17 cellular contexts compared by ENCODE assay signal in genomic region chr9:107219486-107219853, GRCh38.
A peak's percentile ranks its signal among the peaks of the same experiment; 100 is the strongest.
DNase-seq lines count a peak whose midpoint lies in the region; ATAC-seq lines count a peak whose summit lies in the region.
"Had no signal": no experiment of that assay in that cellular context is flagged by ENCODE, and none has a peak within 500 bp of the region (broad histone marks: within the 10 kb centered on the region; RNA-seq: fewer than 3 reads in every experiment).

No MANE protein-coding gene starts in this region.

- H2BK15ac ChIP-seq in mesenchymal stem cell (ENCODE audit: low read depth, poor library complexity, severe bottlenecking), result no peak overlapping the region

- H3K23ac ChIP-seq in mesenchymal stem cell (ENCODE audit: low read length in 2 of 2), result no peak overlapping the region

- no peak overlapping the region for H2AFZ ChIP-seq in mesenchymal stem cell (ENCODE audit: low read depth, low read length)

- no peaks in the 10 kb centered on the region for H3K9me3 ChIP-seq in mesenchymal stem cell (ENCODE audit: control insufficient read depth, low read length)
- H3K9me3 ChIP-seq: prostate gland, thoracic aorta had no signal

- intact Hi-C loops in activated naive CD4-positive, alpha-beta T cell treated with anti-CD3 and anti-CD28 coated beads for 36 hours (cut with micrococcal nuclease), result no loop called here

- H2BK5ac ChIP-seq in mesenchymal stem cell (ENCODE audit: low read depth, low read length, poor library complexity, severe bottlenecking), result no peak overlapping the region

- ATAC-seq in GM18508 (IDR thresholded peaks at IDR 0.05; ENCODE audit: insufficient read depth, unreplicated experiment), result peak; percentile 39
- peak; percentile 50 for ATAC-seq in GM19463 (IDR thresholded peaks at IDR 0.05; ENCODE audit: unreplicated experiment)
- peak; percentile 60 for ATAC-seq in HG02852 (IDR thresholded peaks at IDR 0.05; ENCODE audit: unreplicated experiment)
- ATAC-seq in HG03460 (IDR thresholded peaks at IDR 0.05; ENCODE audit: unreplicated experiment), result peak; percentile 36
- ATAC-seq: naive thymus-derived CD8-positive, alpha-beta T cell had no signal

- H3K14ac ChIP-seq in mesenchymal stem cell (ENCODE audit: low read length in 2 of 2), result no peak overlapping the region

- DNase-seq in mesenchymal stem cell (no peak), HCEC 1CT (no peak), ACHN (no peak)
- no peak for DNase-seq in activated naive CD4-positive, alpha-beta T cell treated with anti-CD3 and anti-CD28 coated beads for 36 hours
- DNase-seq: activated B cell treated with CpG ODN at 0.5 μM for 24 hours; caudate nucleus; DMS 273 treated with DMSO at 0.1 percent for 48 hours; foreskin fibroblast; naive thymus-derived CD8-positive, alpha-beta T cell; NCI-H1105 treated with DMSO at 0.1 percent for 48 hours; NCI-H446 treated with DMSO at 0.1 percent for 48 hours had no signal

- H2AK5ac ChIP-seq in mesenchymal stem cell (ENCODE audit: low read length, severe bottlenecking), result no peak overlapping the region

- H3K4me1 ChIP-seq in mesenchymal stem cell (ENCODE audit: control insufficient read depth, insufficient read depth, low read depth, low read length), result peaks cover 6% of the 10 kb centered on the region
- H3K4me1 ChIP-seq: prostate gland had no signal

- H3K18ac ChIP-seq in mesenchymal stem cell (ENCODE audit: low read depth in 1 of 2, low read length in 2 of 2), result no peak overlapping the region

- in situ Hi-C loops in ACHN (cut with HindIII; ENCODE audit: low pct_ligation_motif_present, low pct_unique_long_range_greater_than_20kb, low sequenced_read_pairs), result no loop called here

- no peak overlapping the region for H2BK12ac ChIP-seq in mesenchymal stem cell (ENCODE audit: low read length in 2 of 2)

- H4K91ac ChIP-seq in mesenchymal stem cell (ENCODE audit: low read length), result no peak overlapping the region

- WGBS in mesenchymal stem cell, result 90% methylated on average over 2 of the region's 2 CpGs

- peaks cover 2% of the 10 kb centered on the region for H3K27me3 Mint-ChIP-seq in activated naive CD4-positive, alpha-beta T cell treated with anti-CD3 and anti-CD28 coated beads for 36 hours (ENCODE audit: low read depth)

- H3K36me3 ChIP-seq in mesenchymal stem cell (ENCODE audit: control insufficient read depth in 1 of 2, insufficient read depth in 2 of 2, low read depth in 1 of 2, low read length in 2 of 2), result no peaks in the 10 kb centered on the region
- H3K36me3 ChIP-seq: prostate gland, thoracic aorta had no signal

- CTCF ChIA-PET in activated naive CD4-positive, alpha-beta T cell treated with anti-CD3 and anti-CD28 coated beads for 36 hours (lab: Charles Lee), result no interaction called here

- H3K4me3 Mint-ChIP-seq in activated naive CD4-positive, alpha-beta T cell treated with anti-CD3 and anti-CD28 coated beads for 36 hours, result no peak overlapping the region
- H3K4me3 Mint-ChIP-seq: activated B cell treated with CpG ODN at 0.5 μM for 24 hours; naive thymus-derived CD8-positive, alpha-beta T cell had no signal

- no peak overlapping the region for H3K4me2 ChIP-seq in mesenchymal stem cell (ENCODE audit: low read length, poor library complexity, severe bottlenecking)

- H3K9me3 Mint-ChIP-seq in activated naive CD4-positive, alpha-beta T cell treated with anti-CD3 and anti-CD28 coated beads for 36 hours, result no peaks in the 10 kb centered on the region
- H3K9me3 Mint-ChIP-seq: activated B cell treated with CpG ODN at 0.5 μM for 24 hours had no signal

- H3K79me1 ChIP-seq in mesenchymal stem cell (replicated peaks; ENCODE audit: low read length, poor library complexity, severe bottlenecking), result no peaks in the 10 kb centered on the region

- no peaks in the 10 kb centered on the region for H3K27me3 ChIP-seq in mesenchymal stem cell (ENCODE audit: control insufficient read depth in 1 of 2, insufficient read depth in 1 of 2, low read length in 2 of 2)

- no peak overlapping the region for H3K27ac ChIP-seq in mesenchymal stem cell (ENCODE audit: low read length, poor library complexity, severe bottlenecking)
- H3K27ac ChIP-seq: prostate gland, thoracic aorta had no signal

- H3K27ac Mint-ChIP-seq in activated naive CD4-positive, alpha-beta T cell treated with anti-CD3 and anti-CD28 coated beads for 36 hours, result no peak overlapping the region
- H3K27ac Mint-ChIP-seq: activated B cell treated with CpG ODN at 0.5 μM for 24 hours; naive thymus-derived CD8-positive, alpha-beta T cell had no signal

- H3K4me3 ChIP-seq in mesenchymal stem cell (ENCODE audit: insufficient read depth in 1 of 2, low read depth in 1 of 2, low read length in 2 of 2), result no peak overlapping the region
- H3K4me3 ChIP-seq: prostate gland, thoracic aorta had no signal

- H2BK120ac ChIP-seq in mesenchymal stem cell (ENCODE audit: low read depth, low read length), result no peak overlapping the region

- H3K4ac ChIP-seq in mesenchymal stem cell (ENCODE audit: low read depth in 1 of 2, low read length in 2 of 2), result no peak overlapping the region

- H3K36me3 Mint-ChIP-seq in activated naive CD4-positive, alpha-beta T cell treated with anti-CD3 and anti-CD28 coated beads for 36 hours (ENCODE audit: low read depth), result no peaks in the 10 kb centered on the region
- H3K36me3 Mint-ChIP-seq: naive thymus-derived CD8-positive, alpha-beta T cell had no signal

- H4K8ac ChIP-seq in mesenchymal stem cell (ENCODE audit: low read length), result no peak overlapping the region

- H3K4me1 Mint-ChIP-seq in activated naive CD4-positive, alpha-beta T cell treated with anti-CD3 and anti-CD28 coated beads for 36 hours (ENCODE audit: low read depth), result peaks cover 4% of the 10 kb centered on the region

- no peak overlapping the region for H3K9ac ChIP-seq in mesenchymal stem cell (ENCODE audit: low read length)
